ENCODE assay signal across 13 cellular contexts in the genomic region with DNA sequence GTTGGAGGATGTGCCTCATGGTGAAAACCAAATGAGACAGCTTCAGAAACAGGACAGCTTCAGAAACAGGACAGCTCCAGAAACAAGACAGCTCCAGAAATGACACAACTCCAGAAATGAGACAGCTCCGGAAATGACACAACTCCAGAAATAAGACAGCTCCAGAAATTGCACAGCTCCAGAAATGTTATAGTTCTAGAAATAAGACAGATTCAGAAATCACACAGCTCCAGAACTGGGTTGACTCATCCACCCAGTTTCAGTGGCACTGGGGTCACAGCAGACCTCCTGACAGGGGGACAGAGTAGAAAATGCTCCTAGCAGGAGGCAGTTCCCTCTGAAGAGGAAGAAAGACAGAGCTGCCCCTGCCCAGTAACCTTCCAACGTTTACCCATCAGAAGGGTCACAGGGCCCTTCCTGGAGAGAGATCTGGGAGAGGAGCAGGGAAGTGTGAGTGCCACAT. TPM values are rescaled to one million over a fixed set of nuclear protein-coding genes. Genes with fewer than 3 reads are reported as not detected.
DNase-seq lines count a peak whose midpoint lies in the region; ATAC-seq and TF ChIP-seq lines count a peak whose summit lies in the region.
"Had no signal": no experiment of that assay in that cellular context is flagged by ENCODE, and none has a peak within 500 bp of the region (broad histone marks: within the 10 kb centered on the region; RNA-seq: fewer than 3 reads in every experiment).

No MANE protein-coding gene starts in this region.

- no peak overlapping the region for H3K4me2 ChIP-seq in mesenchymal stem cell (ENCODE audit: low read length, poor library complexity, severe bottlenecking)
- H3K4me2 ChIP-seq in OCI-LY7 (ENCODE audit: low read length), result no peak overlapping the region
- no peak overlapping the region for H3K4me2 ChIP-seq in mesendoderm (ENCODE audit: low read length)

- no peak overlapping the region for H3K4me3 Mint-ChIP-seq in activated CD8-positive, alpha-beta memory T cell treated with anti-CD3 and anti-CD28 coated beads, Interleukin-2, amount 10 ng/mL, durations not matched to agents 7 days and 5 days
- H3K4me3 Mint-ChIP-seq: neural crest cell had no signal

- intact Hi-C loops in OCI-LY7 (cut with micrococcal nuclease; ENCODE audit: unreplicated experiment), result no loop called here

- H3K4me3 ChIP-seq in mesenchymal stem cell (ENCODE audit: insufficient read depth in 1 of 2, low read depth in 1 of 2, low read length in 2 of 2) (no peak overlapping the region), thymus (ENCODE audit: low read length) (no peak overlapping the region), OCI-LY7 (ENCODE audit: low read depth, low read length, poor library complexity, severe bottlenecking) (no peak overlapping the region), mesendoderm (ENCODE audit: low read length) (no peak overlapping the region)

- H3K14ac ChIP-seq in mesenchymal stem cell (ENCODE audit: low read length in 2 of 2), result peak overlapping the region in 1 of 2 experiments; percentile 61

- H3K27ac ChIP-seq in mesenchymal stem cell (ENCODE audit: low read length, poor library complexity, severe bottlenecking) (no peak overlapping the region), thymus (ENCODE audit: low read depth) (peak overlapping the region; percentile 96), OCI-LY7 (ENCODE audit: low read depth, low read length, poor library complexity, severe bottlenecking) (no peak overlapping the region), mesendoderm (ENCODE audit: low read depth, low read length) (no peak overlapping the region)

- no peaks in the 10 kb centered on the region for H3K9me3 Mint-ChIP-seq in activated CD8-positive, alpha-beta memory T cell treated with anti-CD3 and anti-CD28 coated beads, Interleukin-2, amount 10 ng/mL, durations not matched to agents 7 days and 5 days (ENCODE audit: low read depth)
- H3K9me3 Mint-ChIP-seq: neural crest cell had no signal

- H3K27ac Mint-ChIP-seq in activated CD8-positive, alpha-beta memory T cell treated with anti-CD3 and anti-CD28 coated beads, Interleukin-2, amount 10 ng/mL, durations not matched to agents 7 days and 5 days, result peak overlapping the region; percentile 73

- no peaks in the 10 kb centered on the region for H3K79me2 ChIP-seq in OCI-LY7 (ENCODE audit: insufficient read depth, low read depth, low read length)
- no peaks in the 10 kb centered on the region for H3K79me2 ChIP-seq in mesendoderm (ENCODE audit: control insufficient read depth, insufficient read depth, low read length)

- POLR2A ChIA-PET in OCI-LY7 (lab: Charles Lee), result interaction anchor here (0.6 to 1.0 kb wide), 2 partner anchors 31 to 323 kb away, joined by 3 read pairs; no protein-coding TSS in a partner anchor

- H4K5ac ChIP-seq in mesendoderm (ENCODE audit: low read length), result no peak overlapping the region

- H2BK15ac ChIP-seq in mesenchymal stem cell (ENCODE audit: low read depth, poor library complexity, severe bottlenecking), result peak overlapping the region; percentile 60
- no peak overlapping the region for H2BK15ac ChIP-seq in mesendoderm (replicated peaks; ENCODE audit: low read depth)

- no peak overlapping the region for H3K56ac ChIP-seq in mesendoderm (ENCODE audit: low read length)

- no peaks in the 10 kb centered on the region for H3K9me2 ChIP-seq in OCI-LY7 (ENCODE audit: insufficient read depth, low read length)

- H2BK12ac ChIP-seq in mesenchymal stem cell (ENCODE audit: low read length in 2 of 2), result peak overlapping the region; percentile 51 to 79

- H3K27me3 Mint-ChIP-seq in activated CD8-positive, alpha-beta memory T cell treated with anti-CD3 and anti-CD28 coated beads, Interleukin-2, amount 10 ng/mL, durations not matched to agents 7 days and 5 days, result no peaks in the 10 kb centered on the region

- peak overlapping the region; percentile 72 for H3K9ac ChIP-seq in mesenchymal stem cell (ENCODE audit: low read length)
- H3K9ac ChIP-seq in mesendoderm (ENCODE audit: low read length), result no peak overlapping the region

- H3K79me1 ChIP-seq in mesenchymal stem cell (replicated peaks; ENCODE audit: low read length, poor library complexity, severe bottlenecking) (no peaks in the 10 kb centered on the region), mesendoderm (ENCODE audit: low read length) (no peaks in the 10 kb centered on the region)

- no peaks in the 10 kb centered on the region for H3K27me3 ChIP-seq in mesenchymal stem cell (ENCODE audit: control insufficient read depth in 1 of 2, insufficient read depth in 1 of 2, low read length in 2 of 2)
- no peaks in the 10 kb centered on the region for H3K27me3 ChIP-seq in thymus (ENCODE audit: control insufficient read depth, insufficient read depth)
- H3K27me3 ChIP-seq in mesendoderm (ENCODE audit: insufficient read depth, low read length, poor library complexity), result no peaks in the 10 kb centered on the region

- H3K4me1 Mint-ChIP-seq in activated CD8-positive, alpha-beta memory T cell treated with anti-CD3 and anti-CD28 coated beads, Interleukin-2, amount 10 ng/mL, durations not matched to agents 7 days and 5 days, result peaks cover 39% of the 10 kb centered on the region

- H4K91ac ChIP-seq in mesenchymal stem cell (ENCODE audit: low read length), result peak overlapping the region; percentile 87

- DNase-seq in activated T-cell treated with anti-CD3 and anti-CD28 coated beads for 24 hours (ENCODE audit: low read depth) (peak; percentile 62), activated T-cell treated with anti-CD3 and anti-CD28 coated beads for 4 hours (no peak), mesenchymal stem cell (peak; percentile 56), OCI-LY7 (ENCODE audit: low spot score) (no peak), KG1 (lab: John Stamatoyannopoulos, UW) (no peak), mesendoderm (no peak)
- DNase-seq in activated CD8-positive, alpha-beta memory T cell treated with anti-CD3 and anti-CD28 coated beads, Interleukin-2, amount 10 ng/mL, durations not matched to agents 7 days and 5 days, result peak; percentile 76
- DNase-seq: cerebellar nuclear complex, glutamatergic neuron, NCI-H1092, PC-3 had no signal

- H4K20me1 ChIP-seq in OCI-LY7 (ENCODE audit: insufficient read depth, low read length), result no peaks in the 10 kb centered on the region

- CTCF ChIA-PET in activated CD8-positive, alpha-beta memory T cell treated with anti-CD3 and anti-CD28 coated beads, Interleukin-2, amount 10 ng/mL, durations not matched to agents 7 days and 5 days (lab: Charles Lee), result interaction anchor here (1.0 to 4.1 kb wide), 3 partner anchors 19 to 34 kb away, joined by 3 to 24 read pairs (median 5); no protein-coding TSS in a partner anchor
- CTCF ChIA-PET in OCI-LY7 (lab: Charles Lee; ENCODE audit: unreplicated experiment), result no interaction called here

- no TSS peak for BruUV-seq in OCI-LY7 (replicated peaks; lab: Mats Ljungman, UMichigan)

- H3K4ac ChIP-seq in mesenchymal stem cell (ENCODE audit: low read depth in 1 of 2, low read length in 2 of 2), result peak overlapping the region; percentile 22 to 55
- H3K4ac ChIP-seq in mesendoderm (ENCODE audit: low read depth, low read length), result no peak overlapping the region

- ATAC-seq in activated CD8-positive, alpha-beta memory T cell treated with anti-CD3 and anti-CD28 coated beads, Interleukin-2, amount 10 ng/mL, durations not matched to agents 7 days and 5 days, result peak; percentile 81

- H3K4me1 ChIP-seq in mesenchymal stem cell (ENCODE audit: control insufficient read depth, insufficient read depth, low read depth, low read length), result peaks cover 15% of the 10 kb centered on the region
- H3K4me1 ChIP-seq in thymus (ENCODE audit: control insufficient read depth, insufficient read depth, low read length), result peaks cover 74% of the 10 kb centered on the region
- no peaks in the 10 kb centered on the region for H3K4me1 ChIP-seq in OCI-LY7 (ENCODE audit: insufficient read depth, low read length, poor library complexity, severe bottlenecking)
- no peaks in the 10 kb centered on the region for H3K4me1 ChIP-seq in mesendoderm (ENCODE audit: control insufficient read depth, low read depth, low read length)

- H3K9me3 ChIP-seq in mesenchymal stem cell (ENCODE audit: control insufficient read depth, low read length), result no peaks in the 10 kb centered on the region
- no peaks in the 10 kb centered on the region for H3K9me3 ChIP-seq in thymus (ENCODE audit: control insufficient read depth)
- H3K9me3 ChIP-seq in OCI-LY7 (ENCODE audit: low read length), result no peaks in the 10 kb centered on the region

- no peaks in the 10 kb centered on the region for H3K36me3 ChIP-seq in mesenchymal stem cell (ENCODE audit: control insufficient read depth in 1 of 2, insufficient read depth in 2 of 2, low read depth in 1 of 2, low read length in 2 of 2)
- no peaks in the 10 kb centered on the region for H3K36me3 ChIP-seq in thymus (ENCODE audit: control insufficient read depth, insufficient read depth)
- no peaks in the 10 kb centered on the region for H3K36me3 ChIP-seq in OCI-LY7 (ENCODE audit: insufficient read depth, low read length)
- H3K36me3 ChIP-seq in mesendoderm (ENCODE audit: control insufficient read depth, insufficient read depth, low read length), result no peaks in the 10 kb centered on the region

- H4K8ac ChIP-seq in mesenchymal stem cell (ENCODE audit: low read length), result peak overlapping the region; percentile 59
- H4K8ac ChIP-seq in mesendoderm (ENCODE audit: low read depth, low read length), result no peak overlapping the region

- TF ChIP-seq CTCF in OCI-LY7 (conservative IDR thresholded peaks at IDR 0.05; ENCODE audit: low read length), result no peak

- H3K23ac ChIP-seq in mesenchymal stem cell (ENCODE audit: low read length in 2 of 2) (no peak overlapping the region), mesendoderm (ENCODE audit: low read length) (no peak overlapping the region)

- 100% methylated on average over 1 of the region's 2 CpGs for WGBS in mesenchymal stem cell
- 60% methylated on average over 2 of the region's 2 CpGs for WGBS in thymus
- no CpG with 5 or more reads among the region's 2 CpGs for WGBS in mesendoderm (ENCODE audit: extremely low coverage, insufficient coverage, low lambda C conversion rate)

- H2BK5ac ChIP-seq in mesenchymal stem cell (ENCODE audit: low read depth, low read length, poor library complexity, severe bottlenecking) (no peak overlapping the region), mesendoderm (ENCODE audit: low read length) (no peak overlapping the region)

- no peak overlapping the region for H2AK5ac ChIP-seq in mesenchymal stem cell (ENCODE audit: low read length, severe bottlenecking)
- no peak overlapping the region for H2AK5ac ChIP-seq in mesendoderm (ENCODE audit: low read length)

- peaks cover 17% of the 10 kb centered on the region for H3K36me3 Mint-ChIP-seq in activated CD8-positive, alpha-beta memory T cell treated with anti-CD3 and anti-CD28 coated beads, Interleukin-2, amount 10 ng/mL, durations not matched to agents 7 days and 5 days

- H2AFZ ChIP-seq in mesenchymal stem cell (ENCODE audit: low read depth, low read length) (no peak overlapping the region), OCI-LY7 (ENCODE audit: low read length) (no peak overlapping the region)

- H2BK120ac ChIP-seq in mesenchymal stem cell (ENCODE audit: low read depth, low read length), result no peak overlapping the region
- H2BK120ac ChIP-seq in mesendoderm (ENCODE audit: low read depth, low read length), result no peak overlapping the region

- H3K18ac ChIP-seq in mesenchymal stem cell (ENCODE audit: low read depth in 1 of 2, low read length in 2 of 2) (peak overlapping the region; percentile 62 to 91), mesendoderm (ENCODE audit: low read length) (no peak overlapping the region)

RNA-seq across cellular contexts. Expression of a gene that starts 26.9 kb away (rescaled TPM):
- 1 to 10 TPM in 1 of 2 experiments, under 1 TPM in 1; 0.53 to 1.5 TPM for total RNA-seq in activated CD8-positive, alpha-beta memory T cell treated with anti-CD3 and anti-CD28 coated beads, Interleukin-2, amount 10 ng/mL, durations not matched to agents 7 days and 5 days
- 173 TPM for polyA plus RNA-seq in mesenchymal stem cell (2013, experiment 1 of 2)
- polyA plus RNA-seq in mesenchymal stem cell (2013, experiment 2 of 2), result 153 TPM
- 36.2 TPM for polyA plus RNA-seq in thymus
- not detected in 2 replicates for total RNA-seq in OCI-LY7 (2014; rRNA removed; shearing (Covaris generic))
- not detected in 2 replicates for total RNA-seq in OCI-LY7 (2022)
- polyA plus RNA-seq in mesendoderm (2013, experiment 1 of 2), result 0.76 TPM
- polyA plus RNA-seq in mesendoderm (2013, experiment 2 of 2), result 0.81 TPM

RNA-seq across cellular contexts. Expression of a gene that starts 46.2 kb away (rescaled TPM):
- total RNA-seq in activated CD8-positive, alpha-beta memory T cell treated with anti-CD3 and anti-CD28 coated beads, Interleukin-2, amount 10 ng/mL, durations not matched to agents 7 days and 5 days, result not detected
- polyA plus RNA-seq in mesenchymal stem cell (2013, experiment 1 of 2), result 93.7 TPM
- 85.6 TPM for polyA plus RNA-seq in mesenchymal stem cell (2013, experiment 2 of 2)
- polyA plus RNA-seq in thymus, result 2.4 TPM
- total RNA-seq in OCI-LY7 (2014; rRNA removed; shearing (Covaris generic)), result not detected in 2 replicates
- total RNA-seq in OCI-LY7 (2022), result not detected in 2 replicates
- 7.8 TPM for polyA plus RNA-seq in mesendoderm (2013, experiment 1 of 2)
- polyA plus RNA-seq in mesendoderm (2013, experiment 2 of 2), result 8.0 TPM
- total RNA-seq: neural crest cell had no signal

Comparison
In these comparisons a context has a peak if more than half of its experiments do, and no peak if none do; other contexts are left out.
1. DNase-seq: peak in activated T-cell treated with anti-CD3 and anti-CD28 coated beads for 24 hours (single experiment), activated CD8-positive, alpha-beta memory T cell treated with anti-CD3 and anti-CD28 coated beads, Interleukin-2, amount 10 ng/mL, durations not matched to agents 7 days and 5 days (single experiment) and mesenchymal stem cell (single experiment); none in activated T-cell treated with anti-CD3 and anti-CD28 coated beads for 4 hours (single experiment), OCI-LY7 (single experiment), KG1 (single experiment) and mesendoderm (single experiment).